Comparison of ENCODE assay signal across 8 cellular contexts in the genomic region with DNA sequence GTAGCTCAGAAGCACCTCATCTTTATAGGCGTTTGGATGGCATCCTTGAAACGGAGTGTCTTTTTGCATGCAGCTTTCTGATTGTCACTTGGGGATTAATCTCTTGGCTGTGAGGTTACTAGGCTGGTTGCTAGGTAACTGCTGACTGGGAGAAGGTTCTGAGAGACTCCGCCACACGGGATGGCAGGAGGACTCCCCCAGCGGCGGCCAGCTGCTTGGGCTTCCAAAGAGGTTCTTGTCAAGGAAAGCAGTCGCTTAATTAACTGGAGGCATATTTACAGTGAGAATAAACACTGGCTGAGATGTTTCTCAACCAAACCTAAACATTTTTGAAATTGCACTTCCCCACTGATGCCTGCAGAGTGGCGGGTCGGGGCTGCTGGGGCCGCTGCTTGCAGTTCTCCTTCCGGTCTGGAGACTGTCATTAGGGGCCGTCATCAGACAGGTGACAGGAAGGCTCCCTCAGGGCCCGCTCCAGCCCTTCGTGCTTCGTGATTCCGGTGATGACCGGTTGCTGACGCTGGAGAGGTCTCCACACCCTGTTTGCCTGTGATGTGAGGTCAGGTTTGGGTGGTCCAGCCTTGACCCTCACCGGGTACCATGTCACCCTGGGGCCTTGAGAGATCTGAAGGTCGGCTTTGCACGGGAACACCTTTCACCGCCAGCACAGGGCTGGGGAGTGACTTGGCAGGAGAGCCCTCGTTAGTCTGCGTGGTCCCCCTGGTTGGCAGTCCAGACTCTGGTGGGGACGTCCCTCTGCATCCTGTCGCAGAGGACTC. TPM values are rescaled to one million over a fixed set of nuclear protein-coding genes. Genes with fewer than 3 reads are reported as not detected.
A peak's percentile ranks its signal among the peaks of the same experiment; 100 is the strongest.
DNase-seq lines count a peak whose midpoint lies in the region; ATAC-seq and TF ChIP-seq lines count a peak whose summit lies in the region.

No MANE protein-coding gene starts in this region.

- ATAC-seq in GM21526 (IDR thresholded peaks at IDR 0.05; ENCODE audit: low FRiP score, unreplicated experiment) (peak; percentile 79), HG02884 (IDR thresholded peaks at IDR 0.05; ENCODE audit: unreplicated experiment) (no peak)

- 54 to 63% methylated on average over 22 to 26 of the region's 26 CpGs for WGBS in lower leg skin, 2 donors

- TF ChIP-seq POLR2A in lower leg skin (IDR thresholded peaks at IDR 0.05), result no peak

- intact Hi-C loops in lower leg skin (cut with DNase I; ENCODE audit: low total_unique reads), result no loop called here

- no peak overlapping the region for H3K4me3 ChIP-seq in lower leg skin (ENCODE audit: low read depth, poor library complexity, severe bottlenecking)

- no peak for TF ChIP-seq CTCF in lower leg skin (IDR thresholded peaks at IDR 0.05)

- DNase-seq in COLO668 (lab: John Stamatoyannopoulos, UW; ENCODE audit: unreplicated experiment) (peak; percentile 69), NCI-H69 (lab: John Stamatoyannopoulos, UW) (peak; percentile 53), iPS-NIHi7 (ENCODE audit: extremely low spot score) (peak; percentile 48), lower leg skin (ENCODE audit: low spot score in 2 of 2) (no peak), AG20443 (ENCODE audit: low spot score) (no peak)
- no peak for DNase-seq in activated CD4-positive, CD25-positive, alpha-beta regulatory T cell treated with anti-CD3 and anti-CD28 coated beads, Interleukin-2, amount 50 U/mL, for 72 hours

RNA-seq across cellular contexts. Expression of a gene that starts 9.1 kb away (rescaled TPM):
- total RNA-seq in lower leg skin, result 100 to 1,000 TPM; 109 to 158 (median 139) TPM

Comparison
In these comparisons a context has a peak if more than half of its experiments do, and no peak if none do; other contexts are left out.
1. DNase-seq: peak in COLO668 (single experiment), NCI-H69 (single experiment) and iPS-NIHi7 (single experiment); none in lower leg skin (0 of 2), AG20443 (single experiment) and activated CD4-positive, CD25-positive, alpha-beta regulatory T cell treated with anti-CD3 and anti-CD28 coated beads, Interleukin-2, amount 50 U/mL, for 72 hours (single experiment).